ENCODE assay signal across 24 cellular contexts in the genomic region with DNA sequence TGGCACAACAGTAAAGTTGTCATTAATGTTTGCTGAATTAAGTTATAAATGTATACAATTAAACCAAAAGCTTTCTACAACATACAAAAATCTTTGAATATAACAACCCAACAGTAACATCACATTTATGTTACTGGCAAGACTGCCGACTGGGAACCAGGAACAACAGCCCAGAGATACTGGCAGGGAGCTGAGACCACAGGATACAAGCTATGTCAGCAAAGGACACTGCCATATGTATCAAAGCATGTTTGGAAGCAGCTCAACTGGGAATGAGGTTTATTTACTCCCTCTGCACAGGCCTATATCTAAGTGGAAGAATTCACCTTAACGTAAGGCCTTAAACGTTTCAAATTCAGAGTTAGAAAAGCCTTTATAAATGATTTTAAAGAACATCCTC. TPM values are rescaled to one million over a fixed set of nuclear protein-coding genes. Genes with fewer than 3 reads are reported as not detected.
"Had no signal": no experiment of that assay in that cellular context is flagged by ENCODE, and none has a peak within 500 bp of the region (broad histone marks: within the 10 kb centered on the region; RNA-seq: fewer than 3 reads in every experiment).

No MANE protein-coding gene starts in this region.

- H3K27ac ChIP-seq: SK-N-MC had no signal

- H3K9me3 Mint-ChIP-seq: activated B cell treated with CpG ODN at 0.5 μM for 24 hours; activated CD4-positive, alpha-beta memory T cell treated with anti-CD3 and anti-CD28 coated beads, Interleukin-2, amount 10 ng/mL, durations not matched to agents 7 days and 5 days; activated naive CD4-positive, alpha-beta T cell treated with anti-CD3 and anti-CD28 coated beads, Interleukin-2, amount 10 ng/mL, durations not matched to agents 7 days and 5 days; activated naive CD8-positive, alpha-beta T cell treated with anti-CD3 and anti-CD28 coated beads for 36 hours; activated T-cell treated with anti-CD3 and anti-CD28 coated beads, Interleukin-2, amount 50 U/mL, for 72 hours; activated T-helper 2 cell treated with anti-CD3 and anti-CD28 coated beads, Interferon-gamma antibody, Interleukin-2, Interleukin-4, amounts not matched to agents 10 μg/mL and 5 μg/mL and 100 μg/mL, durations not matched to agents 14 hours and 24 hours and 36 hours; T-cell had no signal

- DNase-seq: activated B cell treated with CpG ODN at 0.5 μM for 24 hours; activated CD4-positive, alpha-beta memory T cell treated with anti-CD3 and anti-CD28 coated beads, Interleukin-2, amount 10 ng/mL, durations not matched to agents 7 days and 5 days; activated CD4-positive, alpha-beta T cell treated with anti-CD3 and anti-CD28 coated beads, Interleukin-2, amount 50 U/mL, for 1 hour; activated gamma-delta T cell treated with Interleukin-2 at 50 U/mL for 16 hours; activated naive CD4-positive, alpha-beta T cell treated with anti-CD3 and anti-CD28 coated beads, Interleukin-2, amount 10 ng/mL, durations not matched to agents 7 days and 5 days; activated naive CD8-positive, alpha-beta T cell treated with anti-CD3 and anti-CD28 coated beads for 36 hours; activated T-cell treated with anti-CD3 and anti-CD28 coated beads for 4 hours; activated T-cell treated with anti-CD3 and anti-CD28 coated beads, Interleukin-2, amount 50 U/mL, for 72 hours; anterior cingulate cortex; Karpas-422; NCI-H1105 treated with DMSO at 0.1 percent for 48 hours; NCI-H1436 treated with DMSO at 0.1 percent for 48 hours; NCI-H187; NCI-H2081; NCI-H446; NCI-H524; PC-3; T-cell; T-helper 2 cell; T1000 had no signal

- ATAC-seq: activated T-cell treated with anti-CD3 and anti-CD28 coated beads, Interleukin-2, amount 50 U/mL, for 72 hours; PC-3; Right ventricle myocardium inferior; T-cell had no signal

- H3K4me1 Mint-ChIP-seq: activated B cell treated with CpG ODN at 0.5 μM for 24 hours; activated CD4-positive, alpha-beta memory T cell treated with anti-CD3 and anti-CD28 coated beads, Interleukin-2, amount 10 ng/mL, durations not matched to agents 7 days and 5 days; activated naive CD4-positive, alpha-beta T cell treated with anti-CD3 and anti-CD28 coated beads, Interleukin-2, amount 10 ng/mL, durations not matched to agents 7 days and 5 days; activated naive CD8-positive, alpha-beta T cell treated with anti-CD3 and anti-CD28 coated beads for 36 hours; T-cell had no signal

- H3K36me3 Mint-ChIP-seq: activated naive CD4-positive, alpha-beta T cell treated with anti-CD3 and anti-CD28 coated beads, Interleukin-2, amount 10 ng/mL, durations not matched to agents 7 days and 5 days; activated naive CD8-positive, alpha-beta T cell treated with anti-CD3 and anti-CD28 coated beads for 36 hours; T-cell had no signal

- H3K4me3 Mint-ChIP-seq: activated B cell treated with CpG ODN at 0.5 μM for 24 hours; activated CD4-positive, alpha-beta memory T cell treated with anti-CD3 and anti-CD28 coated beads, Interleukin-2, amount 10 ng/mL, durations not matched to agents 7 days and 5 days; activated naive CD4-positive, alpha-beta T cell treated with anti-CD3 and anti-CD28 coated beads, Interleukin-2, amount 10 ng/mL, durations not matched to agents 7 days and 5 days; activated naive CD8-positive, alpha-beta T cell treated with anti-CD3 and anti-CD28 coated beads for 36 hours; activated T-cell treated with anti-CD3 and anti-CD28 coated beads, Interleukin-2, amount 50 U/mL, for 72 hours; T-cell had no signal

- H3K27ac Mint-ChIP-seq: activated B cell treated with CpG ODN at 0.5 μM for 24 hours; activated CD4-positive, alpha-beta memory T cell treated with anti-CD3 and anti-CD28 coated beads, Interleukin-2, amount 10 ng/mL, durations not matched to agents 7 days and 5 days; activated naive CD4-positive, alpha-beta T cell treated with anti-CD3 and anti-CD28 coated beads, Interleukin-2, amount 10 ng/mL, durations not matched to agents 7 days and 5 days; activated naive CD8-positive, alpha-beta T cell treated with anti-CD3 and anti-CD28 coated beads for 36 hours; activated T-cell treated with anti-CD3 and anti-CD28 coated beads, Interleukin-2, amount 50 U/mL, for 72 hours; activated T-helper 2 cell treated with anti-CD3 and anti-CD28 coated beads, Interferon-gamma antibody, Interleukin-2, Interleukin-4, amounts not matched to agents 10 μg/mL and 5 μg/mL and 100 μg/mL, durations not matched to agents 14 hours and 24 hours and 36 hours; T-cell had no signal

- H3K4me3 ChIP-seq: SK-N-MC had no signal

RNA-seq across cellular contexts. Expression of a gene that starts 50.4 kb away (rescaled TPM):
- total RNA-seq: activated B cell treated with CpG ODN at 0.5 μM for 24 hours; activated CD8-positive, alpha-beta memory T cell treated with anti-CD3 and anti-CD28 coated beads for 36 hours; activated naive CD8-positive, alpha-beta T cell treated with anti-CD3 and anti-CD28 coated beads for 36 hours had no signal
